ENCODE assay signal across 23 cellular contexts in the genomic region with DNA sequence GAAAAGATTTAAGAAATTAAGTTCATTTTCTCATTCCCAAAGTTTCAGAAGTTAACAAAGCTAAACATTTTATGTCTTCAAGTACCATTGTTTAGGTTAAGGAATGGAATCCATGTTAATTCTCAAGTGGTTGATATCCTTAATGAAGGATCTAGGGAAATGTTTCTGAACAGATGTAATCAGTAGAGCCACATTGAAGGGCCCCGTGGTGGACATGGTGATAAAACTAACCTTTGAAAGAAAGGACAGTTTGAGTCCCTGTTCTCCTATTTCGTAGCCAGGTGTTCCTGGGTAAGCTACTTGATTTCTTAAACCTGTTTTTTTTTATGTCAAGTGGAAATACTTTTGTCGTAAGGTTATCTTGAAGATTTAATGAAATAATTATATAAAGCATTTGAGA.
"Had no signal": no experiment of that assay in that cellular context is flagged by ENCODE, and none has a peak within 500 bp of the region (broad histone marks: within the 10 kb centered on the region; RNA-seq: fewer than 3 reads in every experiment).

No MANE protein-coding gene starts in this region.

- DNase-seq: activated CD4-positive, alpha-beta T cell treated with anti-CD3 and anti-CD28 coated beads, Interleukin-2, amount 50 U/mL, for 1 hour; activated CD4-positive, CD25-positive, alpha-beta regulatory T cell treated with anti-CD3 and anti-CD28 coated beads, Interleukin-2, amount 50 U/mL, for 72 hours; activated CD8-positive, alpha-beta memory T cell treated with anti-CD3 and anti-CD28 coated beads, Interleukin-2, amount 50 U/mL, for 4 hours; activated effector memory CD4-positive, alpha-beta T cell treated with anti-CD3 and anti-CD28 coated beads, Interleukin-2, amount 50 U/mL, for 16 hours; activated naive CD4-positive, alpha-beta T cell treated with anti-CD3 and anti-CD28 coated beads, Interleukin-2, amount 50 U/mL, for 16 hours; activated T-cell treated with anti-CD3 and anti-CD28 coated beads, Interleukin-2, amount 50 U/mL, for 72 hours; adrenal gland; cerebellar nuclear complex; effector CD4-positive, alpha-beta T cell; mesenchymal stem cell; naive B cell; ovary; stimulated activated CD4-positive, alpha-beta T cell treated with anti-CD3 and anti-CD28 coated beads, Interleukin-12 subunit alpha, Interleukin-12 subunit beta, amount 100 ng/mL, for 4 hours; stimulated activated CD4-positive, alpha-beta T cell treated with anti-CD3 and anti-CD28 coated beads, Interleukin-1b, Interleukin-23, amount 100 ng/mL, for 48 hours; stimulated activated CD8-positive, alpha-beta memory T cell treated with anti-CD3 and anti-CD28 coated beads, Interleukin-4, amount 100 ng/mL, for 48 hours; stimulated activated naive CD4-positive, alpha-beta T cell; T-cell; T1000; tibial artery; uterus had no signal

- H3K27me3 ChIP-seq: adrenal gland, esophagus muscularis mucosa, ovary, tibial artery, uterus had no signal

- ATAC-seq: activated T-cell treated with anti-CD3 and anti-CD28 coated beads, Interleukin-2, amount 50 U/mL, for 72 hours; T-cell had no signal

- H3K4me3 ChIP-seq: adrenal gland, esophagus muscularis mucosa, mucosa of descending colon, ovary, tibial artery, uterus had no signal

- H3K36me3 ChIP-seq: adrenal gland, esophagus muscularis mucosa, ovary, tibial artery, uterus had no signal

- H3K27ac ChIP-seq: adrenal gland, esophagus muscularis mucosa, ovary, tibial artery, uterus, VCaP had no signal

- H3K9me3 ChIP-seq: adrenal gland, esophagus muscularis mucosa, mucosa of descending colon, ovary, tibial artery, uterus had no signal
